ENCODE assay signal across 1 cellular context in the genomic region with DNA sequence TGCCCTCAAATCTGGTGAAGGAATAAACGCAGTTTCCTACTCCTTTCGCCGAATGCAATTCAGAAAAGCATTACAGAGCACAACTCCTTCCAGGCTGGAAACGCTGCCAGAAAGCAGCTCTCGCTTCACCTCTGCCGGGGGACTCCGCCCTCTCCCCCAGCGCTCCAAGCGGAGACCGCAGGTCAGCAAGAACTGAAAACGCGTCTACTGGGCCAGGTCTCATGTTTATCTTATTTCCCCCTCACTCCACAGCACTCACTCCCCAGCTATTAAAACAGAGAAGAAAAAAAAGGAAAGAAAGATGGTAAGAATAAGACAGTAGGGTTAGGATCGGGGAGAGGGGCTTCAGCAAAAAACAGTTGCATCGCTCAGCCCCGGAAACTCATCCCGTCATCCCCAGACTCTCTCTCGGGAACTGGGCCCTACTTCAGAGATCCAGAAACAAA.
TF ChIP-seq lines count a peak whose summit lies in the region.

No MANE protein-coding gene starts in this region.

TF ChIP-seq in H1, 55 proteins besides CTCF, POLR2A, EP300 and RAD21:
- no peak for TF ChIP-seq KDM5A (IDR thresholded peaks at IDR 0.05; ENCODE audit: low read length)
- TF ChIP-seq SAP30 (IDR thresholded peaks at IDR 0.05; ENCODE audit: insufficient read depth, insufficient replicate concordance, low read length): peak; percentile 47
- TF ChIP-seq, protein P1, sequence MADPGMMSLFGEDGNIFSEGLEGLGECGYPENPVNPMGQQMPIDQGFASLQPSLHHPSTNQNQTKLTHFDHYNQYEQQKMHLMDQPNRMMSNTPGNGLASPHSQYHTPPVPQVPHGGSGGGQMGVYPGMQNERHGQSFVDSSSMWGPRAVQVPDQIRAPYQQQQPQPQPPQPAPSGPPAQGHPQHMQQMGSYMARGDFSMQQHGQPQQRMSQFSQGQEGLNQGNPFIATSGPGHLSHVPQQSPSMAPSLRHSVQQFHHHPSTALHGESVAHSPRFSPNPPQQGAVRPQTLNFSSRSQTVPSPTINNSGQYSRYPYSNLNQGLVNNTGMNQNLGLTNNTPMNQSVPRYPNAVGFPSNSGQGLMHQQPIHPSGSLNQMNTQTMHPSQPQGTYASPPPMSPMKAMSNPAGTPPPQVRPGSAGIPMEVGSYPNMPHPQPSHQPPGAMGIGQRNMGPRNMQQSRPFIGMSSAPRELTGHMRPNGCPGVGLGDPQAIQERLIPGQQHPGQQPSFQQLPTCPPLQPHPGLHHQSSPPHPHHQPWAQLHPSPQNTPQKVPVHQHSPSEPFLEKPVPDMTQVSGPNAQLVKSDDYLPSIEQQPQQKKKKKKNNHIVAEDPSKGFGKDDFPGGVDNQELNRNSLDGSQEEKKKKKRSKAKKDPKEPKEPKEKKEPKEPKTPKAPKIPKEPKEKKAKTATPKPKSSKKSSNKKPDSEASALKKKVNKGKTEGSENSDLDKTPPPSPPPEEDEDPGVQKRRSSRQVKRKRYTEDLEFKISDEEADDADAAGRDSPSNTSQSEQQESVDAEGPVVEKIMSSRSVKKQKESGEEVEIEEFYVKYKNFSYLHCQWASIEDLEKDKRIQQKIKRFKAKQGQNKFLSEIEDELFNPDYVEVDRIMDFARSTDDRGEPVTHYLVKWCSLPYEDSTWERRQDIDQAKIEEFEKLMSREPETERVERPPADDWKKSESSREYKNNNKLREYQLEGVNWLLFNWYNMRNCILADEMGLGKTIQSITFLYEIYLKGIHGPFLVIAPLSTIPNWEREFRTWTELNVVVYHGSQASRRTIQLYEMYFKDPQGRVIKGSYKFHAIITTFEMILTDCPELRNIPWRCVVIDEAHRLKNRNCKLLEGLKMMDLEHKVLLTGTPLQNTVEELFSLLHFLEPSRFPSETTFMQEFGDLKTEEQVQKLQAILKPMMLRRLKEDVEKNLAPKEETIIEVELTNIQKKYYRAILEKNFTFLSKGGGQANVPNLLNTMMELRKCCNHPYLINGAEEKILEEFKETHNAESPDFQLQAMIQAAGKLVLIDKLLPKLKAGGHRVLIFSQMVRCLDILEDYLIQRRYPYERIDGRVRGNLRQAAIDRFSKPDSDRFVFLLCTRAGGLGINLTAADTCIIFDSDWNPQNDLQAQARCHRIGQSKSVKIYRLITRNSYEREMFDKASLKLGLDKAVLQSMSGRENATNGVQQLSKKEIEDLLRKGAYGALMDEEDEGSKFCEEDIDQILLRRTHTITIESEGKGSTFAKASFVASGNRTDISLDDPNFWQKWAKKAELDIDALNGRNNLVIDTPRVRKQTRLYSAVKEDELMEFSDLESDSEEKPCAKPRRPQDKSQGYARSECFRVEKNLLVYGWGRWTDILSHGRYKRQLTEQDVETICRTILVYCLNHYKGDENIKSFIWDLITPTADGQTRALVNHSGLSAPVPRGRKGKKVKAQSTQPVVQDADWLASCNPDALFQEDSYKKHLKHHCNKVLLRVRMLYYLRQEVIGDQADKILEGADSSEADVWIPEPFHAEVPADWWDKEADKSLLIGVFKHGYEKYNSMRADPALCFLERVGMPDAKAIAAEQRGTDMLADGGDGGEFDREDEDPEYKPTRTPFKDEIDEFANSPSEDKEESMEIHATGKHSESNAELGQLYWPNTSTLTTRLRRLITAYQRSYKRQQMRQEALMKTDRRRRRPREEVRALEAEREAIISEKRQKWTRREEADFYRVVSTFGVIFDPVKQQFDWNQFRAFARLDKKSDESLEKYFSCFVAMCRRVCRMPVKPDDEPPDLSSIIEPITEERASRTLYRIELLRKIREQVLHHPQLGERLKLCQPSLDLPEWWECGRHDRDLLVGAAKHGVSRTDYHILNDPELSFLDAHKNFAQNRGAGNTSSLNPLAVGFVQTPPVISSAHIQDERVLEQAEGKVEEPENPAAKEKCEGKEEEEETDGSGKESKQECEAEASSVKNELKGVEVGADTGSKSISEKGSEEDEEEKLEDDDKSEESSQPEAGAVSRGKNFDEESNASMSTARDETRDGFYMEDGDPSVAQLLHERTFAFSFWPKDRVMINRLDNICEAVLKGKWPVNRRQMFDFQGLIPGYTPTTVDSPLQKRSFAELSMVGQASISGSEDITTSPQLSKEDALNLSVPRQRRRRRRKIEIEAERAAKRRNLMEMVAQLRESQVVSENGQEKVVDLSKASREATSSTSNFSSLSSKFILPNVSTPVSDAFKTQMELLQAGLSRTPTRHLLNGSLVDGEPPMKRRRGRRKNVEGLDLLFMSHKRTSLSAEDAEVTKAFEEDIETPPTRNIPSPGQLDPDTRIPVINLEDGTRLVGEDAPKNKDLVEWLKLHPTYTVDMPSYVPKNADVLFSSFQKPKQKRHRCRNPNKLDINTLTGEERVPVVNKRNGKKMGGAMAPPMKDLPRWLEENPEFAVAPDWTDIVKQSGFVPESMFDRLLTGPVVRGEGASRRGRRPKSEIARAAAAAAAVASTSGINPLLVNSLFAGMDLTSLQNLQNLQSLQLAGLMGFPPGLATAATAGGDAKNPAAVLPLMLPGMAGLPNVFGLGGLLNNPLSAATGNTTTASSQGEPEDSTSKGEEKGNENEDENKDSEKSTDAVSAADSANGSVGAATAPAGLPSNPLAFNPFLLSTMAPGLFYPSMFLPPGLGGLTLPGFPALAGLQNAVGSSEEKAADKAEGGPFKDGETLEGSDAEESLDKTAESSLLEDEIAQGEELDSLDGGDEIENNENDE (IDR thresholded peaks at IDR 0.05; ENCODE audit: insufficient replicate concordance, low read length): no peak
- TF ChIP-seq TAF7 (optimal IDR thresholded peaks at IDR 0.05; ENCODE audit: borderline replicate concordance, low read depth, low read length): no peak
- no peak for TF ChIP-seq CHD2 (IDR thresholded peaks at IDR 0.05; ENCODE audit: low read length)
- no peak for TF ChIP-seq NANOG (IDR thresholded peaks at IDR 0.05; ENCODE audit: insufficient read depth, low read depth, low read length, poor library complexity, severe bottlenecking)
- TF ChIP-seq ZNF274 (IDR thresholded peaks at IDR 0.05; ENCODE audit: borderline replicate concordance, extremely low read depth, low read length): no peak
- no peak for TF ChIP-seq SP2 (IDR thresholded peaks at IDR 0.05; ENCODE audit: low read length)
- TF ChIP-seq RNF2 (IDR thresholded peaks at IDR 0.05; ENCODE audit: borderline replicate concordance, low read depth, low read length, missing control alignments, poor library complexity, severe bottlenecking): no peak
- no peak for TF ChIP-seq E2F6 (IDR thresholded peaks at IDR 0.05)
- 0 out of 4 replicates have a peak, but pooled peaks of 1 of the 2 experiments have one; percentile 24 for TF ChIP-seq HDAC2 (IDR thresholded peaks at IDR 0.05; ENCODE audit: borderline replicate concordance in 1 of 2, low read depth in 2 of 2, low read length in 2 of 2)
- TF ChIP-seq SIN3A (conservative IDR thresholded peaks at IDR 0.05 in 1 of 2, IDR thresholded peaks at IDR 0.05 in 1 of 2; ENCODE audit: low read depth in 1 of 2, low read length in 2 of 2): 0 out of 4 replicates have a peak, but pooled peaks of 1 of the 2 experiments have one; percentile 22
- TF ChIP-seq POLR2AphosphoS5 (IDR thresholded peaks at IDR 0.05; ENCODE audit: low read depth, low read length): peak; percentile 62; the same call in 1 of the 2 replicates
- TF ChIP-seq GABPA (IDR thresholded peaks at IDR 0.05; ENCODE audit: borderline replicate concordance, insufficient read depth, low read length): no peak
- TF ChIP-seq GTF2F1 (IDR thresholded peaks at IDR 0.05; ENCODE audit: borderline replicate concordance, low read depth, low read length): no peak
- TF ChIP-seq FOSL1 (IDR thresholded peaks at IDR 0.05; ENCODE audit: insufficient read depth, low read depth, low read length): no peak
- no peak for TF ChIP-seq PHF8 (conservative IDR thresholded peaks at IDR 0.05; ENCODE audit: low read depth, low read length)
- TF ChIP-seq ATF2 (IDR thresholded peaks at IDR 0.05; ENCODE audit: low read length): no peak
- TF ChIP-seq RFX5 (IDR thresholded peaks at IDR 0.05; ENCODE audit: borderline replicate concordance, low read depth, low read length): no peak
- TF ChIP-seq YY1 (IDR thresholded peaks at IDR 0.05; ENCODE audit: low read depth, low read length): no peak
- peak; percentile 40 for TF ChIP-seq TAF1 (IDR thresholded peaks at IDR 0.05; ENCODE audit: low read depth, low read length)
- no peak for TF ChIP-seq TEAD4 (IDR thresholded peaks at IDR 0.05; ENCODE audit: low read depth, low read length)
- no peak for TF ChIP-seq CREB1 (IDR thresholded peaks at IDR 0.05)
- TF ChIP-seq SUZ12 (IDR thresholded peaks at IDR 0.05; ENCODE audit: low read length): no peak
- TF ChIP-seq SIX5 (IDR thresholded peaks at IDR 0.05; ENCODE audit: low read depth, low read length): no peak
- no peak for TF ChIP-seq BRCA1 (IDR thresholded peaks at IDR 0.05; ENCODE audit: low read depth, low read length)
- TF ChIP-seq ASH2L (IDR thresholded peaks at IDR 0.05; ENCODE audit: low read length): no peak
- no peak for TF ChIP-seq CEBPB (IDR thresholded peaks at IDR 0.05; ENCODE audit: low read depth, low read length)
- no peak for TF ChIP-seq SRF (IDR thresholded peaks at IDR 0.05; ENCODE audit: low read depth, low read length)
